Comparison of ENCODE assay signal across 11 cellular contexts in genomic region chr20:77231-77630, GRCh38. TPM values are rescaled to one million over a fixed set of nuclear protein-coding genes. Genes with fewer than 3 reads are reported as not detected.
"Had no signal": no experiment of that assay in that cellular context is flagged by ENCODE, and none has a peak within 500 bp of the region (broad histone marks: within the 10 kb centered on the region; RNA-seq: fewer than 3 reads in every experiment).

No MANE protein-coding gene starts in this region.

- H3K4me3 ChIP-seq: GM23248, HAP-1 had no signal

- H3K4me3 Mint-ChIP-seq: HFFc6, IgD-negative memory B cell had no signal

- H3K4me1 ChIP-seq: HAP-1 had no signal

- H3K4me1 Mint-ChIP-seq: IgD-negative memory B cell had no signal

- H3K9me3 Mint-ChIP-seq: HFFc6 had no signal

- DNase-seq: GM23248, GOT3, H7, HFFc6, KBM-7 had no signal

- H3K27ac ChIP-seq: GM23248 had no signal

- H3K27ac Mint-ChIP-seq: HFFc6, IgD-negative memory B cell had no signal

- ATAC-seq: HCT116, HepG2 had no signal

RNA-seq across cellular contexts. Expression of gene DEFB125, which starts 10.2 kb away (rescaled TPM):
- total RNA-seq: GM23248, H4, H7, HepG2, HFFc6, HT1080 had no signal
- polyA plus RNA-seq: GM23248, HepG2, IgD-negative memory B cell had no signal
